In the genomic region with DNA sequence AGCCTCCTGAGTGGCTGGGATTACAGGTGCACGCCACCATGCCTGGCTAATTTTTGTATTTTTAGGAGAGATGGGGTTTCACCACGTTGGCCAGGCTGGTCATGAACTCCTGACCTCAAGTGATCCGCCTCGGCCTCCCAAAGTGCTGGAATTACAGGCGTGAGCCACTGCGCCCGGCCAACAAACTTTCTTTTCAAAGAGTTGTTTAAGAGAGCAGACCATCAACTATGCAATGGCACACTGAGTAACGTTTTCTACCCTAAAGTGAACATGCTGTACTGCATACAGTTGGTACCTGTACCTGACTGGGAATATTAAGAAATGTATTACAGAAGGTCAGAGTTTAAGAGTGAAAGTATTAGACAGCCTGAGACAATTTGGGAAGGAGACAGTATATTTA, we compare ENCODE assay signal across 8 cellular contexts. TPM values are rescaled to one million over a fixed set of nuclear protein-coding genes. Genes with fewer than 3 reads are reported as not detected.
DNase-seq lines count a peak whose midpoint lies in the region; ATAC-seq, FAIRE-seq and TF ChIP-seq lines count a peak whose summit lies in the region.
"Not testable (repeated sequence)": the region's sequence is repeated elsewhere in the genome, so short reads cannot be mapped to it uniquely, and the experiment has no call there.
"Had no signal": no experiment of that assay in that cellular context is flagged by ENCODE, and none has a peak within 500 bp of the region (broad histone marks: within the 10 kb centered on the region; RNA-seq: fewer than 3 reads in every experiment).

No MANE protein-coding gene starts in this region.

- CTCF ChIA-PET in activated CD4-positive, alpha-beta memory T cell treated with anti-CD3 and anti-CD28 coated beads, Interleukin-2, amount 10 ng/mL, durations not matched to agents 7 days and 5 days (lab: Charles Lee); HepG2 (lab: Yijun Ruan, JAX; ENCODE audit: low intra/inter-chr PET ratio, low total read pairs): not testable (repeated sequence)

- peak overlapping the region; percentile 99 for H3K4me2 ChIP-seq in Loucy (ENCODE audit: low read depth, low read length, poor library complexity, severe bottlenecking)
- not testable (repeated sequence) for H3K4me2 ChIP-seq in HepG2 (ENCODE audit: low read depth, low read length)

- not testable (repeated sequence) for H3K9me3 Mint-ChIP-seq in CD4-positive, CD25-positive, alpha-beta regulatory T cell; activated CD4-positive, alpha-beta memory T cell treated with anti-CD3 and anti-CD28 coated beads, Interleukin-2, amount 10 ng/mL, durations not matched to agents 7 days and 5 days

- H3K4me3 ChIP-seq in CD4-positive, CD25-positive, alpha-beta regulatory T cell (ENCODE audit: low read depth, low read length); esophagus muscularis mucosa; HepG2 (replicated peaks in 1 of 3; ENCODE audit: insufficient read depth in 1 of 3, low read depth in 2 of 3, low read length in 3 of 3); subcutaneous abdominal adipose tissue (ENCODE audit: low read depth in 1 of 5, low read length in 5 of 5): not testable (repeated sequence)
- H3K4me3 ChIP-seq in Loucy (ENCODE audit: low read length, poor library complexity, severe bottlenecking) (peak overlapping the region; percentile 97), psoas muscle (peak overlapping the region; percentile 1)

- H3K27me3 Mint-ChIP-seq in CD4-positive, CD25-positive, alpha-beta regulatory T cell; activated CD4-positive, alpha-beta memory T cell treated with anti-CD3 and anti-CD28 coated beads, Interleukin-2, amount 10 ng/mL, durations not matched to agents 7 days and 5 days: not testable (repeated sequence)

- peaks cover 99% of the 10 kb centered on the region for H3K79me2 ChIP-seq in Loucy (ENCODE audit: insufficient read depth, low read length)
- peaks cover 98% of the 10 kb centered on the region for H3K79me2 ChIP-seq in HepG2 (ENCODE audit: insufficient read depth, low read length)

- TF ChIP-seq POLR2A in esophagus muscularis mucosa (IDR thresholded peaks at IDR 0.05; ENCODE audit: low read depth); HepG2 (IDR thresholded peaks at IDR 0.05; ENCODE audit: insufficient read depth in 1 of 2, low read depth in 2 of 2, low read length in 2 of 2): not testable (repeated sequence)

- H3K4me1 Mint-ChIP-seq in CD4-positive, CD25-positive, alpha-beta regulatory T cell = peaks cover 33 to 77% (median 67%) of the 10 kb centered on the region in 4 donors
- peaks cover 68% of the 10 kb centered on the region for H3K4me1 Mint-ChIP-seq in activated CD4-positive, alpha-beta memory T cell treated with anti-CD3 and anti-CD28 coated beads, Interleukin-2, amount 10 ng/mL, durations not matched to agents 7 days and 5 days

- not testable (repeated sequence) for FAIRE-seq in HepG2 (lab: Jason Lieb, UNC)

- intact Hi-C loops in esophagus muscularis mucosa (cut with DNase I); HepG2 (cut with micrococcal nuclease; ENCODE audit: unreplicated experiment); psoas muscle (cut with DNase I): not testable (repeated sequence)

- not testable (repeated sequence) for DNase-seq in CD4-positive, CD25-positive, alpha-beta regulatory T cell; activated CD4-positive, alpha-beta memory T cell treated with anti-CD3 and anti-CD28 coated beads, Interleukin-2, amount 10 ng/mL, durations not matched to agents 7 days and 5 days; esophagus muscularis mucosa (ENCODE audit: extremely low spot score); HepG2 (ENCODE audit: low spot score); psoas muscle

- H3K36me3 ChIP-seq in CD4-positive, CD25-positive, alpha-beta regulatory T cell (ENCODE audit: control insufficient read depth, insufficient read depth, low read length) = peaks cover 41% of the 10 kb centered on the region
- H3K36me3 ChIP-seq in Loucy (ENCODE audit: insufficient read depth, low read length) = peaks cover 77% of the 10 kb centered on the region
- H3K36me3 ChIP-seq in esophagus muscularis mucosa = peaks cover 6 to 57% (median 16%) of the 10 kb centered on the region in 4 donors
- peaks cover 12 to 52% of the 10 kb centered on the region in 2 experiments for H3K36me3 ChIP-seq in HepG2 (replicated peaks in 1 of 2; ENCODE audit: control insufficient read depth in 1 of 2, insufficient read depth in 2 of 2, low read length in 2 of 2)
- peaks cover 0 to 63% of the 10 kb centered on the region in 2 donors for H3K36me3 ChIP-seq in psoas muscle (ENCODE audit: insufficient read depth in 1 of 2, low read depth in 1 of 2)
- H3K36me3 ChIP-seq in subcutaneous abdominal adipose tissue (ENCODE audit: control insufficient read depth in 5 of 5, insufficient read depth in 5 of 5, low read length in 5 of 5) = peaks cover 6 to 25% (median 17%) of the 10 kb centered on the region in 5 donors

- POLR2A ChIA-PET in activated CD4-positive, alpha-beta memory T cell treated with anti-CD3 and anti-CD28 coated beads, Interleukin-2, amount 10 ng/mL, durations not matched to agents 7 days and 5 days (lab: Charles Lee); HepG2 (lab: Yijun Ruan, JAX): not testable (repeated sequence)

- not testable (repeated sequence) for H3K9me2 ChIP-seq in Loucy (replicated peaks; ENCODE audit: low read depth, low read length)

- in situ Hi-C loops in HepG2 (cut with HindIII; ENCODE audit: extremely low pct_ligation_motif_present, low pct_unique_long_range_greater_than_20kb) = not testable (repeated sequence)

- H3K36me3 Mint-ChIP-seq in CD4-positive, CD25-positive, alpha-beta regulatory T cell = peaks cover 20% of the 10 kb centered on the region
- peaks cover 68% of the 10 kb centered on the region for H3K36me3 Mint-ChIP-seq in activated CD4-positive, alpha-beta memory T cell treated with anti-CD3 and anti-CD28 coated beads, Interleukin-2, amount 10 ng/mL, durations not matched to agents 7 days and 5 days (ENCODE audit: low read depth)

- 51% methylated on average over 4 of the region's 8 CpGs for WGBS in esophagus muscularis mucosa
- 88% methylated on average over 8 of the region's 8 CpGs for WGBS in HepG2 (ENCODE audit: low lambda C conversion rate)
- 21 to 55% (median 25%) methylated on average over 8 of the region's 8 CpGs for WGBS in psoas muscle, 3 donors

- not testable (repeated sequence) for TF ChIP-seq RAD21 in HepG2 (CRISPR knock-in tag; IDR thresholded peaks at IDR 0.05)

- not testable (repeated sequence) for H3F3A ChIP-seq in Loucy (ENCODE audit: low read depth)

- not testable (repeated sequence) for ATAC-seq in CD4-positive, CD25-positive, alpha-beta regulatory T cell (ENCODE audit: low read depth in 2 of 2); HepG2
- peak in 3 of 4 donors; percentile 26 to 61 (median 56) for ATAC-seq in psoas muscle

- not testable (repeated sequence) for TF ChIP-seq CTCF in Loucy (conservative IDR thresholded peaks at IDR 0.05; ENCODE audit: low read length); esophagus muscularis mucosa (IDR thresholded peaks at IDR 0.05); HepG2 (CRISPR knock-in tag; IDR thresholded peaks at IDR 0.05); psoas muscle (IDR thresholded peaks at IDR 0.05)

- H3K9me3 ChIP-seq in CD4-positive, CD25-positive, alpha-beta regulatory T cell (ENCODE audit: control insufficient read depth in 2 of 2, low read length in 2 of 2); Loucy (ENCODE audit: insufficient read depth, low read depth, low read length); esophagus muscularis mucosa; HepG2 (ENCODE audit: low read length); psoas muscle; subcutaneous abdominal adipose tissue (ENCODE audit: control insufficient read depth in 5 of 5, low read length in 5 of 5): not testable (repeated sequence)

- peak overlapping the region in 2 of 4 donors; percentile 13 to 32 for H3K4me3 Mint-ChIP-seq in CD4-positive, CD25-positive, alpha-beta regulatory T cell
- H3K4me3 Mint-ChIP-seq in activated CD4-positive, alpha-beta memory T cell treated with anti-CD3 and anti-CD28 coated beads, Interleukin-2, amount 10 ng/mL, durations not matched to agents 7 days and 5 days = not testable (repeated sequence)

- H3K27me3 ChIP-seq in CD4-positive, CD25-positive, alpha-beta regulatory T cell (ENCODE audit: control insufficient read depth, insufficient read depth, low read length); Loucy (ENCODE audit: insufficient read depth, low read length, poor library complexity, severe bottlenecking); esophagus muscularis mucosa; HepG2 (ENCODE audit: control insufficient read depth in 1 of 2, insufficient read depth in 2 of 2, low read length in 2 of 2); psoas muscle (ENCODE audit: insufficient read depth in 3 of 3, low read length in 2 of 3); subcutaneous abdominal adipose tissue (ENCODE audit: control insufficient read depth in 5 of 5, insufficient read depth in 4 of 5, low read length in 5 of 5): not testable (repeated sequence)

- not testable (repeated sequence) for H3K27ac ChIP-seq in CD4-positive, CD25-positive, alpha-beta regulatory T cell (ENCODE audit: insufficient read depth, low read length, poor library complexity, severe bottlenecking); HepG2 (ENCODE audit: extremely low read length, insufficient read depth, low read length)
- H3K27ac ChIP-seq in esophagus muscularis mucosa (replicated peaks in 1 of 4) (peak overlapping the region; percentile 62 to 100 (median 82)), psoas muscle (peak overlapping the region; percentile 18), subcutaneous abdominal adipose tissue (ENCODE audit: low read depth, low read length) (peak overlapping the region; percentile 55)

- not testable (repeated sequence) for BruUV-seq in HepG2 (replicated peaks; lab: Mats Ljungman, UMichigan)

- not testable (repeated sequence) for TF ChIP-seq EP300 in esophagus muscularis mucosa (IDR thresholded peaks at IDR 0.05); HepG2 (IDR thresholded peaks at IDR 0.05; ENCODE audit: low read depth in 2 of 2, low read length in 2 of 2); HepG2 (CRISPR knock-in tag; IDR thresholded peaks at IDR 0.05; ENCODE audit: borderline replicate concordance)

- H3K27ac Mint-ChIP-seq in CD4-positive, CD25-positive, alpha-beta regulatory T cell = peak overlapping the region in 2 of 3 donors; percentile 37 to 43
- peak overlapping the region; percentile 14 for H3K27ac Mint-ChIP-seq in activated CD4-positive, alpha-beta memory T cell treated with anti-CD3 and anti-CD28 coated beads, Interleukin-2, amount 10 ng/mL, durations not matched to agents 7 days and 5 days

- H3K4me1 ChIP-seq in CD4-positive, CD25-positive, alpha-beta regulatory T cell (ENCODE audit: control insufficient read depth, insufficient read depth, low read length, poor library complexity, severe bottlenecking) = peaks cover 50% of the 10 kb centered on the region
- peaks cover 80% of the 10 kb centered on the region for H3K4me1 ChIP-seq in Loucy (ENCODE audit: insufficient read depth, low read length, poor library complexity, severe bottlenecking)
- peaks cover 76 to 100% (median 95%) of the 10 kb centered on the region in 4 donors for H3K4me1 ChIP-seq in esophagus muscularis mucosa
- peaks cover 95% of the 10 kb centered on the region for H3K4me1 ChIP-seq in HepG2 (ENCODE audit: insufficient read depth, low read length)
- peaks cover 75% of the 10 kb centered on the region for H3K4me1 ChIP-seq in psoas muscle
- peaks cover 0 to 61% (median 42%) of the 10 kb centered on the region in 5 donors for H3K4me1 ChIP-seq in subcutaneous abdominal adipose tissue (ENCODE audit: control insufficient read depth in 5 of 5, insufficient read depth in 5 of 5, low read length in 5 of 5)

- not testable (repeated sequence) for H2AFZ ChIP-seq in Loucy (ENCODE audit: low read length); HepG2 (ENCODE audit: low read length)

- H3K9ac ChIP-seq in Loucy (ENCODE audit: low read depth, low read length, poor library complexity, severe bottlenecking) = peak overlapping the region; percentile 100
- H3K9ac ChIP-seq in HepG2 (ENCODE audit: insufficient read depth, low read depth, low read length); subcutaneous abdominal adipose tissue (ENCODE audit: low read length in 5 of 5): not testable (repeated sequence)

- H4K20me1 ChIP-seq in Loucy (ENCODE audit: insufficient read depth, low read length, poor library complexity, severe bottlenecking) = peaks cover 95% of the 10 kb centered on the region
- peaks cover 94% of the 10 kb centered on the region for H4K20me1 ChIP-seq in HepG2 (ENCODE audit: insufficient read depth, low read length)

RNA-seq across cellular contexts. Expression of a gene that starts 7.4 kb away (rescaled TPM):
- 211 TPM for total RNA-seq in CD4-positive, CD25-positive, alpha-beta regulatory T cell
- polyA plus RNA-seq in CD4-positive, CD25-positive, alpha-beta regulatory T cell = 100 to 1,000 TPM; 890 to 977 (median 944) TPM
- total RNA-seq in activated CD4-positive, alpha-beta memory T cell treated with anti-CD3 and anti-CD28 coated beads, Interleukin-2, amount 10 ng/mL, durations not matched to agents 7 days and 5 days = 100 to 1,000 TPM; 426 to 432 TPM
- 1,000 to 10,000 TPM in 1 of 4 donors, 100 to 1,000 TPM in 3; 583 to 1,083 (median 785) TPM for total RNA-seq in esophagus muscularis mucosa
- total RNA-seq in HepG2 (2016; rRNA removed; fragmentation: Illumina TruSeq; extraction: Trizol) = 1,135 and 1,941 TPM in 2 replicates
- 204 and 218 TPM in 2 replicates for total RNA-seq in HepG2 (2016; cell fraction: cytosol; rRNA removed; fragmentation: Illumina TruSeq; extraction: Trizol; ENCODE audit: low read depth)
- total RNA-seq in HepG2 (2016; cell fraction: insoluble cytoplasmic fraction; rRNA removed; fragmentation: Illumina TruSeq; extraction: Trizol) = 1,133 and 2,031 TPM in 2 replicates
- 342 and 376 TPM in 2 replicates for total RNA-seq in HepG2 (2016; cell fraction: membrane; rRNA removed; fragmentation: Illumina TruSeq; extraction: Trizol)
- total RNA-seq in HepG2 (2016; cell fraction: nucleus; rRNA removed; fragmentation: Illumina TruSeq; extraction: Trizol) = 391 and 398 TPM in 2 replicates
- polyA plus RNA-seq in HepG2 (2011; rRNA removed) = 199 and 375 TPM in 2 replicates
- 180 and 322 TPM in 2 replicates for polyA plus RNA-seq in HepG2 (2011; cell fraction: cytosol; rRNA removed)
- 56.5 and 80.7 TPM in 2 replicates for polyA plus RNA-seq in HepG2 (2011; cell fraction: nucleus; rRNA removed)
- 523 and 688 TPM in 2 replicates for polyA plus RNA-seq in HepG2 (2012)
- 147 and 158 TPM in 2 replicates for polyA plus RNA-seq in HepG2 (2016; cell fraction: cytosol; fragmentation: Illumina TruSeq; extraction: Trizol; ENCODE audit: low read depth)
- polyA plus RNA-seq in HepG2 (2016; cell fraction: insoluble cytoplasmic fraction; fragmentation: Illumina TruSeq; extraction: Trizol; ENCODE audit: low read depth) = 1,845 and 2,024 TPM in 2 replicates
- polyA plus RNA-seq in HepG2 (2016; cell fraction: membrane; fragmentation: Illumina TruSeq; extraction: Trizol; ENCODE audit: low read depth) = 291 and 300 TPM in 2 replicates
- polyA plus RNA-seq in HepG2 (2016; cell fraction: nucleus; fragmentation: Illumina TruSeq; extraction: Trizol; ENCODE audit: insufficient read depth, low read depth) = 648 and 664 TPM in 2 replicates
- 41.7 and 64.0 TPM in 2 replicates for polyA minus RNA-seq in HepG2 (2011; rRNA and poly(A)+ RNA removed; ENCODE audit: low replicate concordance)
- 133 and 146 TPM in 2 replicates for polyA minus RNA-seq in HepG2 (2011; cell fraction: cytosol; rRNA and poly(A)+ RNA removed)
- 169 and 178 TPM in 2 replicates for polyA minus RNA-seq in HepG2 (2011; cell fraction: nucleus; rRNA and poly(A)+ RNA removed)
- total RNA-seq in psoas muscle = 100 to 1,000 TPM; 125 to 435 (median 151) TPM
- 100 to 1,000 TPM; 135 to 524 (median 139) TPM for polyA plus RNA-seq in psoas muscle

RNA-seq across cellular contexts. Expression of a gene that starts 13.8 kb away (rescaled TPM):
- total RNA-seq in CD4-positive, CD25-positive, alpha-beta regulatory T cell = 0.32 TPM
- not detected for polyA plus RNA-seq in CD4-positive, CD25-positive, alpha-beta regulatory T cell
- under 1 TPM in 1 of 2 experiments, not detected in 1; 0.13 TPM for total RNA-seq in activated CD4-positive, alpha-beta memory T cell treated with anti-CD3 and anti-CD28 coated beads, Interleukin-2, amount 10 ng/mL, durations not matched to agents 7 days and 5 days
- total RNA-seq in esophagus muscularis mucosa (not detected), HepG2 (2016; rRNA removed; fragmentation: Illumina TruSeq; extraction: Trizol) (0.15 TPM in 2 replicates), psoas muscle (not detected)
- total RNA-seq in HepG2 (2016; cell fraction: cytosol; rRNA removed; fragmentation: Illumina TruSeq; extraction: Trizol; ENCODE audit: low read depth) = 0.53 and 1.1 TPM in 2 replicates
- 0.28 TPM in 1 of 2 replicates, not detected in the other for total RNA-seq in HepG2 (2016; cell fraction: insoluble cytoplasmic fraction; rRNA removed; fragmentation: Illumina TruSeq; extraction: Trizol)
- total RNA-seq in HepG2 (2016; cell fraction: membrane; rRNA removed; fragmentation: Illumina TruSeq; extraction: Trizol) = 0.34 and 0.71 TPM in 2 replicates
- total RNA-seq in HepG2 (2016; cell fraction: nucleus; rRNA removed; fragmentation: Illumina TruSeq; extraction: Trizol) = 0.41 and 0.75 TPM in 2 replicates
- polyA plus RNA-seq in HepG2 (2011; rRNA removed) (0.11 and 0.20 TPM in 2 replicates), psoas muscle (under 1 TPM in 1 of 3 donors, not detected in 2; 0.03 TPM)
- polyA plus RNA-seq in HepG2 (2011; cell fraction: cytosol; rRNA removed) = not detected in 2 replicates
- polyA plus RNA-seq in HepG2 (2011; cell fraction: nucleus; rRNA removed) = 0.19 and 0.80 TPM in 2 replicates
- polyA plus RNA-seq in HepG2 (2012) = 0.17 and 0.27 TPM in 2 replicates
- polyA plus RNA-seq in HepG2 (2016; cell fraction: cytosol; fragmentation: Illumina TruSeq; extraction: Trizol; ENCODE audit: low read depth) = not detected in 2 replicates
- polyA plus RNA-seq in HepG2 (2016; cell fraction: insoluble cytoplasmic fraction; fragmentation: Illumina TruSeq; extraction: Trizol; ENCODE audit: low read depth) = not detected in 2 replicates
- not detected in 2 replicates for polyA plus RNA-seq in HepG2 (2016; cell fraction: membrane; fragmentation: Illumina TruSeq; extraction: Trizol; ENCODE audit: low read depth)
- polyA plus RNA-seq in HepG2 (2016; cell fraction: nucleus; fragmentation: Illumina TruSeq; extraction: Trizol; ENCODE audit: insufficient read depth, low read depth) = not detected in 2 replicates
- polyA minus RNA-seq in HepG2 (2011; rRNA and poly(A)+ RNA removed; ENCODE audit: low replicate concordance) = 0.23 and 0.32 TPM in 2 replicates
- polyA minus RNA-seq in HepG2 (2011; cell fraction: cytosol; rRNA and poly(A)+ RNA removed) = not detected in 2 replicates
- polyA minus RNA-seq in HepG2 (2011; cell fraction: nucleus; rRNA and poly(A)+ RNA removed) = 1.5 and 2.6 TPM in 2 replicates
- total RNA-seq: MCF 10A had no signal
